In genomic region chr19:17340302-17340870, GRCh38 we compare ENCODE assay signal across 1 cellular context.
A peak's percentile ranks its signal among the peaks of the same experiment; 100 is the strongest.
TF ChIP-seq lines count a peak whose summit lies in the region.

No MANE protein-coding gene starts in this region.

TF ChIP-seq in HepG2, 621 proteins besides CTCF, POLR2A, EP300 and RAD21:
- TF ChIP-seq MXI1 (IDR thresholded peaks at IDR 0.05; ENCODE audit: borderline replicate concordance, low read depth, low read length) (no peak), ZNF275 (CRISPR knock-in tag; IDR thresholded peaks at IDR 0.05; ENCODE audit: borderline replicate concordance) (0 out of 2 replicates have a peak, but pooled peaks have one; percentile 22), ATF3 (CRISPR knock-in tag; IDR thresholded peaks at IDR 0.05) (no peak), BORCS8-MEF2B (CRISPR knock-in tag; IDR thresholded peaks at IDR 0.05) (no peak), SP5 (CRISPR knock-in tag; IDR thresholded peaks at IDR 0.05; ENCODE audit: borderline replicate concordance, low read depth) (peak; percentile 70; the same call in 1 of the 2 replicates), ZBTB26 (CRISPR knock-in tag; IDR thresholded peaks at IDR 0.05; ENCODE audit: borderline replicate concordance) (0 out of 2 replicates have a peak, but pooled peaks have one; percentile 3), PPARG (CRISPR knock-in tag; conservative IDR thresholded peaks at IDR 0.05) (no peak), HNRNPL (IDR thresholded peaks at IDR 0.05; ENCODE audit: low read depth, low read length) (peak; percentile 87), HIC2 (CRISPR knock-in tag; IDR thresholded peaks at IDR 0.05; ENCODE audit: low read depth) (peak; percentile 93), SIN3A (IDR thresholded peaks at IDR 0.05; ENCODE audit: borderline replicate concordance, low read depth, low read length) (0 out of 2 replicates have a peak, but pooled peaks have one; percentile 12), MYC (CRISPR knock-in tag; IDR thresholded peaks at IDR 0.05; ENCODE audit: borderline replicate concordance) (0 out of 2 replicates have a peak, but pooled peaks have one; percentile 7), ZNF788 (CRISPR knock-in tag; IDR thresholded peaks at IDR 0.05; ENCODE audit: borderline replicate concordance) (peak; percentile 6; the same call in 1 of the 2 replicates), PATZ1 (CRISPR knock-in tag; IDR thresholded peaks at IDR 0.05) (peak; percentile 51), SP4 (CRISPR knock-in tag; IDR thresholded peaks at IDR 0.05) (0 out of 2 replicates have a peak, but pooled peaks have one; percentile 52), KMT2B (CRISPR knock-in tag; IDR thresholded peaks at IDR 0.05) (0 out of 2 replicates have a peak, but pooled peaks have one; percentile 13), SATB2 (CRISPR knock-in tag; IDR thresholded peaks at IDR 0.05) (peak; percentile 28; the same call in 1 of the 2 replicates), ZSCAN25 (CRISPR knock-in tag; IDR thresholded peaks at IDR 0.05) (peak; percentile 95), ZFY (CRISPR knock-in tag; IDR thresholded peaks at IDR 0.05) (no peak), KDM5B (CRISPR knock-in tag; IDR thresholded peaks at IDR 0.05; ENCODE audit: borderline replicate concordance) (0 out of 2 replicates have a peak, but pooled peaks have one; percentile 4), ZNF564 (CRISPR knock-in tag; IDR thresholded peaks at IDR 0.05) (peak; percentile 30; the same call in 1 of the 2 replicates), ZSCAN21 (CRISPR knock-in tag; IDR thresholded peaks at IDR 0.05; ENCODE audit: borderline replicate concordance) (0 out of 2 replicates have a peak, but pooled peaks have one; percentile 52), MTERF4 (CRISPR knock-in tag; IDR thresholded peaks at IDR 0.05) (no peak), IKZF5 (CRISPR knock-in tag; IDR thresholded peaks at IDR 0.05) (0 out of 2 replicates have a peak, but pooled peaks have one; percentile 7), RFXAP (CRISPR knock-in tag; IDR thresholded peaks at IDR 0.05; ENCODE audit: borderline replicate concordance) (peak; percentile 12; the same call in 1 of the 2 replicates), SALL2 (CRISPR knock-in tag; IDR thresholded peaks at IDR 0.05) (peak; percentile 24; the same call in 1 of the 2 replicates), ZBTB1 (CRISPR knock-in tag; IDR thresholded peaks at IDR 0.05; ENCODE audit: borderline replicate concordance) (no peak), RBAK (CRISPR knock-in tag; IDR thresholded peaks at IDR 0.05) (0 out of 2 replicates have a peak, but pooled peaks have one; percentile 2), PHF21A (CRISPR knock-in tag; IDR thresholded peaks at IDR 0.05) (peak; percentile 13; the same call in 1 of the 2 replicates), SALL1 (CRISPR knock-in tag; IDR thresholded peaks at IDR 0.05) (0 out of 2 replicates have a peak, but pooled peaks have one; percentile 4), MAZ (IDR thresholded peaks at IDR 0.05; ENCODE audit: borderline replicate concordance, low read depth, low read length) (peak; percentile 41; the same call in 1 of the 2 replicates), MAZ (CRISPR knock-in tag; IDR thresholded peaks at IDR 0.05; ENCODE audit: low read depth) (peak; percentile 77; the same call in 1 of the 2 replicates)
TF ChIP-seq in HepG2: peak in this region for 23.
